Comparison of ENCODE assay signal across 1 cellular context in genomic region chr22:50627452-50627913, GRCh38.
TF ChIP-seq lines count a peak whose summit lies in the region.

No MANE protein-coding gene starts in this region.

TF ChIP-seq in K562, 482 proteins besides CTCF, POLR2A, EP300 and RAD21 (continues in another document):
- TF ChIP-seq, protein P1, sequence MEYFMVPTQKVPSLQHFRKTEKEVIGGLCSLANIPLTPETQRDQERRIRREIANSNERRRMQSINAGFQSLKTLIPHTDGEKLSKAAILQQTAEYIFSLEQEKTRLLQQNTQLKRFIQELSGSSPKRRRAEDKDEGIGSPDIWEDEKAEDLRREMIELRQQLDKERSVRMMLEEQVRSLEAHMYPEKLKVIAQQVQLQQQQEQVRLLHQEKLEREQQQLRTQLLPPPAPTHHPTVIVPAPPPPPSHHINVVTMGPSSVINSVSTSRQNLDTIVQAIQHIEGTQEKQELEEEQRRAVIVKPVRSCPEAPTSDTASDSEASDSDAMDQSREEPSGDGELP (CRISPR knock-in tag; IDR thresholded peaks at IDR 0.05; ENCODE audit: borderline replicate concordance): peak; percentile 57; the same call in 1 of the 2 replicates
- TF ChIP-seq ZNF253 (CRISPR knock-in tag; conservative IDR thresholded peaks at IDR 0.05) (no peak), ZNF407 (IDR thresholded peaks at IDR 0.05; ENCODE audit: low read depth) (no peak), SOX6 (IDR thresholded peaks at IDR 0.05) (no peak), ZBTB1 (CRISPR knock-in tag; IDR thresholded peaks at IDR 0.05; ENCODE audit: borderline replicate concordance, low read depth) (no peak), FOXP1 (CRISPR knock-in tag; IDR thresholded peaks at IDR 0.05) (no peak), VEZF1 (CRISPR knock-in tag; IDR thresholded peaks at IDR 0.05) (0 out of 2 replicates have a peak, but pooled peaks have one; percentile 1), ZBTB34 (CRISPR knock-in tag; IDR thresholded peaks at IDR 0.05) (no peak), L3MBTL2 (IDR thresholded peaks at IDR 0.05) (peak; percentile 70), ZNF23 (CRISPR knock-in tag; IDR thresholded peaks at IDR 0.05) (no peak), ZSCAN29 (IDR thresholded peaks at IDR 0.05) (no peak), BCL6 (CRISPR knock-in tag; IDR thresholded peaks at IDR 0.05) (no peak), ARID4B (CRISPR knock-in tag; IDR thresholded peaks at IDR 0.05) (0 out of 2 replicates have a peak, but pooled peaks have one; percentile 23), ZNF274 (IDR thresholded peaks at IDR 0.05; ENCODE audit: borderline replicate concordance, low read depth, low read length) (no peak), MEF2D (tag; conservative IDR thresholded peaks at IDR 0.05; ENCODE audit: low read depth) (no peak), CSDE1 (IDR thresholded peaks at IDR 0.05) (no peak), HNRNPL (IDR thresholded peaks at IDR 0.05; ENCODE audit: low read depth, low read length) (no peak)
- TF ChIP-seq, protein P2, sequence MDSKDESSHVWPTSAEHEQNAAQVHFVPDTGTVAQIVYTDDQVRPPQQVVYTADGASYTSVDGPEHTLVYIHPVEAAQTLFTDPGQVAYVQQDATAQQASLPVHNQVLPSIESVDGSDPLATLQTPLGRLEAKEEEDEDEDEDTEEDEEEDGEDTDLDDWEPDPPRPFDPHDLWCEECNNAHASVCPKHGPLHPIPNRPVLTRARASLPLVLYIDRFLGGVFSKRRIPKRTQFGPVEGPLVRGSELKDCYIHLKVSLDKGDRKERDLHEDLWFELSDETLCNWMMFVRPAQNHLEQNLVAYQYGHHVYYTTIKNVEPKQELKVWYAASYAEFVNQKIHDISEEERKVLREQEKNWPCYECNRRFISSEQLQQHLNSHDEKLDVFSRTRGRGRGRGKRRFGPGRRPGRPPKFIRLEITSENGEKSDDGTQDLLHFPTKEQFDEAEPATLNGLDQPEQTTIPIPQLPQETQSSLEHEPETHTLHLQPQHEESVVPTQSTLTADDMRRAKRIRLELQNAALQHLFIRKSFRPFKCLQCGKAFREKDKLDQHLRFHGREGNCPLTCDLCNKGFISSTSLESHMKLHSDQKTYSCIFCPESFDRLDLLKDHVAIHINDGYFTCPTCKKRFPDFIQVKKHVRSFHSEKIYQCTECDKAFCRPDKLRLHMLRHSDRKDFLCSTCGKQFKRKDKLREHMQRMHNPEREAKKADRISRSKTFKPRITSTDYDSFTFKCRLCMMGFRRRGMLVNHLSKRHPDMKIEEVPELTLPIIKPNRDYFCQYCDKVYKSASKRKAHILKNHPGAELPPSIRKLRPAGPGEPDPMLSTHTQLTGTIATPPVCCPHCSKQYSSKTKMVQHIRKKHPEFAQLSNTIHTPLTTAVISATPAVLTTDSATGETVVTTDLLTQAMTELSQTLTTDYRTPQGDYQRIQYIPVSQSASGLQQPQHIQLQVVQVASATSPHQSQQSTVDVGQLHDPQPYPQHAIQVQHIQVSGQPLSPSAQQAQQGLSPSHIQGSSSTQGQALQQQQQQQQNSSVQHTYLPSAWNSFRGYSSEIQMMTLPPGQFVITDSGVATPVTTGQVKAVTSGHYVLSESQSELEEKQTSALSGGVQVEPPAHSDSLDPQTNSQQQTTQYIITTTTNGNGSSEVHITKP (IDR thresholded peaks at IDR 0.05; ENCODE audit: partially characterized antibody): no peak
- TF ChIP-seq, protein P3, sequence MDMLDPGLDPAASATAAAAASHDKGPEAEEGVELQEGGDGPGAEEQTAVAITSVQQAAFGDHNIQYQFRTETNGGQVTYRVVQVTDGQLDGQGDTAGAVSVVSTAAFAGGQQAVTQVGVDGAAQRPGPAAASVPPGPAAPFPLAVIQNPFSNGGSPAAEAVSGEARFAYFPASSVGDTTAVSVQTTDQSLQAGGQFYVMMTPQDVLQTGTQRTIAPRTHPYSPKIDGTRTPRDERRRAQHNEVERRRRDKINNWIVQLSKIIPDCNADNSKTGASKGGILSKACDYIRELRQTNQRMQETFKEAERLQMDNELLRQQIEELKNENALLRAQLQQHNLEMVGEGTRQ (CRISPR knock-in tag; IDR thresholded peaks at IDR 0.05): no peak
- TF ChIP-seq, protein P4, sequence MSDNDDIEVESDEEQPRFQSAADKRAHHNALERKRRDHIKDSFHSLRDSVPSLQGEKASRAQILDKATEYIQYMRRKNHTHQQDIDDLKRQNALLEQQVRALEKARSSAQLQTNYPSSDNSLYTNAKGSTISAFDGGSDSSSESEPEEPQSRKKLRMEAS (CRISPR knock-in tag; IDR thresholded peaks at IDR 0.05): peak; percentile 40; the same call in 1 of the 2 replicates
- TF ChIP-seq, protein P5, sequence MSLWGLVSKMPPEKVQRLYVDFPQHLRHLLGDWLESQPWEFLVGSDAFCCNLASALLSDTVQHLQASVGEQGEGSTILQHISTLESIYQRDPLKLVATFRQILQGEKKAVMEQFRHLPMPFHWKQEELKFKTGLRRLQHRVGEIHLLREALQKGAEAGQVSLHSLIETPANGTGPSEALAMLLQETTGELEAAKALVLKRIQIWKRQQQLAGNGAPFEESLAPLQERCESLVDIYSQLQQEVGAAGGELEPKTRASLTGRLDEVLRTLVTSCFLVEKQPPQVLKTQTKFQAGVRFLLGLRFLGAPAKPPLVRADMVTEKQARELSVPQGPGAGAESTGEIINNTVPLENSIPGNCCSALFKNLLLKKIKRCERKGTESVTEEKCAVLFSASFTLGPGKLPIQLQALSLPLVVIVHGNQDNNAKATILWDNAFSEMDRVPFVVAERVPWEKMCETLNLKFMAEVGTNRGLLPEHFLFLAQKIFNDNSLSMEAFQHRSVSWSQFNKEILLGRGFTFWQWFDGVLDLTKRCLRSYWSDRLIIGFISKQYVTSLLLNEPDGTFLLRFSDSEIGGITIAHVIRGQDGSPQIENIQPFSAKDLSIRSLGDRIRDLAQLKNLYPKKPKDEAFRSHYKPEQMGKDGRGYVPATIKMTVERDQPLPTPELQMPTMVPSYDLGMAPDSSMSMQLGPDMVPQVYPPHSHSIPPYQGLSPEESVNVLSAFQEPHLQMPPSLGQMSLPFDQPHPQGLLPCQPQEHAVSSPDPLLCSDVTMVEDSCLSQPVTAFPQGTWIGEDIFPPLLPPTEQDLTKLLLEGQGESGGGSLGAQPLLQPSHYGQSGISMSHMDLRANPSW (CRISPR knock-in tag; IDR thresholded peaks at IDR 0.05): no peak
